Comparison of ENCODE assay signal across 1 cellular context in genomic region chr14:101288436-101289229, GRCh38.
TF ChIP-seq lines count a peak whose summit lies in the region.

No MANE protein-coding gene starts in this region.

TF ChIP-seq in HepG2, 621 proteins besides CTCF, POLR2A, EP300 and RAD21 (continued from another document and continues in another):
- TF ChIP-seq ZNF781 (CRISPR knock-in tag; IDR thresholded peaks at IDR 0.05; ENCODE audit: borderline replicate concordance, not compliant biosample characterization): no peak
- TF ChIP-seq KLF11 (CRISPR knock-in tag; IDR thresholded peaks at IDR 0.05): peak; percentile 70; the same call in 1 of the 2 replicates
- no peak for TF ChIP-seq DNMT3B (CRISPR knock-in tag; conservative IDR thresholded peaks at IDR 0.05)
- TF ChIP-seq ZNF512B (CRISPR knock-in tag; IDR thresholded peaks at IDR 0.05; ENCODE audit: borderline replicate concordance): peak; percentile 63; the same call in 1 of the 2 replicates
- 0 out of 2 replicates have a peak, but pooled peaks have one; percentile 29 for TF ChIP-seq FOXC1 (CRISPR knock-in tag; IDR thresholded peaks at IDR 0.05; ENCODE audit: borderline replicate concordance)
- peak; percentile 65; the same call in 1 of the 2 replicates for TF ChIP-seq ZNF839 (CRISPR knock-in tag; IDR thresholded peaks at IDR 0.05; ENCODE audit: borderline replicate concordance)
- TF ChIP-seq ZFP36L1 (CRISPR knock-in tag; IDR thresholded peaks at IDR 0.05): no peak
- peak; percentile 92 for TF ChIP-seq MED8 (CRISPR knock-in tag; IDR thresholded peaks at IDR 0.05; ENCODE audit: insufficient replicate concordance)
- TF ChIP-seq ZSCAN12 (CRISPR knock-in tag; IDR thresholded peaks at IDR 0.05): no peak
- peak; percentile 30; the same call in 1 of the 2 replicates for TF ChIP-seq ZNF652 (CRISPR knock-in tag; IDR thresholded peaks at IDR 0.05; ENCODE audit: borderline replicate concordance, low read depth)
- TF ChIP-seq SRSF1 (optimal IDR thresholded peaks at IDR 0.05; ENCODE audit: low read depth, low read length): no peak
- no peak for TF ChIP-seq SUZ12 (IDR thresholded peaks at IDR 0.05; ENCODE audit: low read depth, low read length)
- TF ChIP-seq PAX8 (CRISPR knock-in tag; IDR thresholded peaks at IDR 0.05; ENCODE audit: borderline replicate concordance): no peak
- TF ChIP-seq ZNF7 (CRISPR knock-in tag; IDR thresholded peaks at IDR 0.05): no peak
- peak; percentile 69; the same call in 1 of the 2 replicates for TF ChIP-seq ZNF337 (CRISPR knock-in tag; IDR thresholded peaks at IDR 0.05; ENCODE audit: borderline replicate concordance, low read depth)
- TF ChIP-seq, protein P1, sequence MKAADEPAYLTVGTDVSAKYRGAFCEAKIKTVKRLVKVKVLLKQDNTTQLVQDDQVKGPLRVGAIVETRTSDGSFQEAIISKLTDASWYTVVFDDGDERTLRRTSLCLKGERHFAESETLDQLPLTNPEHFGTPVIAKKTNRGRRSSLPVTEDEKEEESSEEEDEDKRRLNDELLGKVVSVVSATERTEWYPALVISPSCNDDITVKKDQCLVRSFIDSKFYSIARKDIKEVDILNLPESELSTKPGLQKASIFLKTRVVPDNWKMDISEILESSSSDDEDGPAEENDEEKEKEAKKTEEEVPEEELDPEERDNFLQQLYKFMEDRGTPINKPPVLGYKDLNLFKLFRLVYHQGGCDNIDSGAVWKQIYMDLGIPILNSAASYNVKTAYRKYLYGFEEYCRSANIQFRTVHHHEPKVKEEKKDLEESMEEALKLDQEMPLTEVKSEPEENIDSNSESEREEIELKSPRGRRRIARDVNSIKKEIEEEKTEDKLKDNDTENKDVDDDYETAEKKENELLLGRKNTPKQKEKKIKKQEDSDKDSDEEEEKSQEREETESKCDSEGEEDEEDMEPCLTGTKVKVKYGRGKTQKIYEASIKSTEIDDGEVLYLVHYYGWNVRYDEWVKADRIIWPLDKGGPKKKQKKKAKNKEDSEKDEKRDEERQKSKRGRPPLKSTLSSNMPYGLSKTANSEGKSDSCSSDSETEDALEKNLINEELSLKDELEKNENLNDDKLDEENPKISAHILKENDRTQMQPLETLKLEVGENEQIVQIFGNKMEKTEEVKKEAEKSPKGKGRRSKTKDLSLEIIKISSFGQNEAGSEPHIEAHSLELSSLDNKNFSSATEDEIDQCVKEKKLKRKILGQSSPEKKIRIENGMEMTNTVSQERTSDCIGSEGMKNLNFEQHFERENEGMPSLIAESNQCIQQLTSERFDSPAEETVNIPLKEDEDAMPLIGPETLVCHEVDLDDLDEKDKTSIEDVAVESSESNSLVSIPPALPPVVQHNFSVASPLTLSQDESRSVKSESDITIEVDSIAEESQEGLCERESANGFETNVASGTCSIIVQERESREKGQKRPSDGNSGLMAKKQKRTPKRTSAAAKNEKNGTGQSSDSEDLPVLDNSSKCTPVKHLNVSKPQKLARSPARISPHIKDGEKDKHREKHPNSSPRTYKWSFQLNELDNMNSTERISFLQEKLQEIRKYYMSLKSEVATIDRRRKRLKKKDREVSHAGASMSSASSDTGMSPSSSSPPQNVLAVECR (CRISPR knock-in tag; IDR thresholded peaks at IDR 0.05; ENCODE audit: borderline replicate concordance): peak; percentile 10; the same call in 1 of the 2 replicates
- no peak for TF ChIP-seq ZNF44 (CRISPR knock-in tag; IDR thresholded peaks at IDR 0.05)
- peak; percentile 82 for TF ChIP-seq RCOR2 (CRISPR knock-in tag; IDR thresholded peaks at IDR 0.05)
- TF ChIP-seq TARDBP (CRISPR knock-in tag; IDR thresholded peaks at IDR 0.05): peak; percentile 99
- TF ChIP-seq LRRFIP1 (CRISPR knock-in tag; conservative IDR thresholded peaks at IDR 0.05): no peak
- no peak for TF ChIP-seq PLSCR1 (CRISPR knock-in tag; IDR thresholded peaks at IDR 0.05; ENCODE audit: borderline replicate concordance)
- no peak for TF ChIP-seq IRX3 (CRISPR knock-in tag; IDR thresholded peaks at IDR 0.05; ENCODE audit: borderline replicate concordance, low read depth)
- TF ChIP-seq, protein P2, sequence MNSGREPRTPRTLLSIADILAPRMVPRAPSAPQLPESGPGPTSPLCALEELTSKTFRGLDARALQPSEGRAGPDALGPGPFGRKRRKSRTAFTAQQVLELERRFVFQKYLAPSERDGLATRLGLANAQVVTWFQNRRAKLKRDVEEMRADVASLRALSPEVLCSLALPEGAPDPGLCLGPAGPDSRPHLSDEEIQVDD (CRISPR knock-in tag; IDR thresholded peaks at IDR 0.05; ENCODE audit: borderline replicate concordance): no peak
- peak; percentile 80 for TF ChIP-seq GABPB1 (CRISPR knock-in tag; IDR thresholded peaks at IDR 0.05)
- TF ChIP-seq LCORL (IDR thresholded peaks at IDR 0.05): peak; percentile 83
- TF ChIP-seq LCORL (CRISPR knock-in tag; IDR thresholded peaks at IDR 0.05): peak; percentile 94
- TF ChIP-seq, protein P3, sequence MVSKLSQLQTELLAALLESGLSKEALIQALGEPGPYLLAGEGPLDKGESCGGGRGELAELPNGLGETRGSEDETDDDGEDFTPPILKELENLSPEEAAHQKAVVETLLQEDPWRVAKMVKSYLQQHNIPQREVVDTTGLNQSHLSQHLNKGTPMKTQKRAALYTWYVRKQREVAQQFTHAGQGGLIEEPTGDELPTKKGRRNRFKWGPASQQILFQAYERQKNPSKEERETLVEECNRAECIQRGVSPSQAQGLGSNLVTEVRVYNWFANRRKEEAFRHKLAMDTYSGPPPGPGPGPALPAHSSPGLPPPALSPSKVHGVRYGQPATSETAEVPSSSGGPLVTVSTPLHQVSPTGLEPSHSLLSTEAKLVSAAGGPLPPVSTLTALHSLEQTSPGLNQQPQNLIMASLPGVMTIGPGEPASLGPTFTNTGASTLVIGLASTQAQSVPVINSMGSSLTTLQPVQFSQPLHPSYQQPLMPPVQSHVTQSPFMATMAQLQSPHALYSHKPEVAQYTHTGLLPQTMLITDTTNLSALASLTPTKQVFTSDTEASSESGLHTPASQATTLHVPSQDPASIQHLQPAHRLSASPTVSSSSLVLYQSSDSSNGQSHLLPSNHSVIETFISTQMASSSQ (IDR thresholded peaks at IDR 0.05; ENCODE audit: low read depth): peak; percentile 90
- TF ChIP-seq, protein P3 (CRISPR knock-in tag; IDR thresholded peaks at IDR 0.05; ENCODE audit: borderline replicate concordance): peak; percentile 96
- TF ChIP-seq KLF9 (CRISPR knock-in tag; IDR thresholded peaks at IDR 0.05; ENCODE audit: low read depth): no peak; the same call in 1 of the 2 replicates
- TF ChIP-seq ZFP37 (CRISPR knock-in tag; IDR thresholded peaks at IDR 0.05; ENCODE audit: borderline replicate concordance): no peak
- TF ChIP-seq JUND (CRISPR knock-in tag; IDR thresholded peaks at IDR 0.05): peak; percentile 74
- TF ChIP-seq, protein P4, sequence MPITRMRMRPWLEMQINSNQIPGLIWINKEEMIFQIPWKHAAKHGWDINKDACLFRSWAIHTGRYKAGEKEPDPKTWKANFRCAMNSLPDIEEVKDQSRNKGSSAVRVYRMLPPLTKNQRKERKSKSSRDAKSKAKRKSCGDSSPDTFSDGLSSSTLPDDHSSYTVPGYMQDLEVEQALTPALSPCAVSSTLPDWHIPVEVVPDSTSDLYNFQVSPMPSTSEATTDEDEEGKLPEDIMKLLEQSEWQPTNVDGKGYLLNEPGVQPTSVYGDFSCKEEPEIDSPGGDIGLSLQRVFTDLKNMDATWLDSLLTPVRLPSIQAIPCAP (CRISPR knock-in tag; IDR thresholded peaks at IDR 0.05; ENCODE audit: low read depth): no peak
- TF ChIP-seq, protein P5, sequence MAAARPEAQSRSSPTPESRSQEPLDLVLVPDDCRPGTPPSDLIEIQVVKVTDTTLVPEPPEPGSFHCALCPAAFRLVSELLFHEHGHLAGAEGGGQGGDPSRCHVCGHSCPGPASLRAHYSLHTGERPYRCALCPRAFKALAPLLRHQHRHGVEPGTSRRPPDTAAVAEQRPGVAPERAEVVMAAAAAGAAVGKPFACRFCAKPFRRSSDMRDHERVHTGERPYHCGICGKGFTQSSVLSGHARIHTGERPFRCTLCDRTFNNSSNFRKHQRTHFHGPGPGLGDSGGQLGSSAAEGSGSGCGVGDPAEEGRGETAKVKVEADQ (CRISPR knock-in tag; IDR thresholded peaks at IDR 0.05; ENCODE audit: borderline replicate concordance): 0 out of 2 replicates have a peak, but pooled peaks have one; percentile 30
- TF ChIP-seq ATF6 (CRISPR knock-in tag; conservative IDR thresholded peaks at IDR 0.05): no peak
- no peak; the same call in 1 of the 2 replicates for TF ChIP-seq ZNF550 (CRISPR knock-in tag; IDR thresholded peaks at IDR 0.05; ENCODE audit: borderline replicate concordance)
- peak; percentile 93 for TF ChIP-seq HDAC1 (CRISPR knock-in tag; IDR thresholded peaks at IDR 0.05)
- TF ChIP-seq MAZ (IDR thresholded peaks at IDR 0.05; ENCODE audit: borderline replicate concordance, low read depth, low read length): peak; percentile 89
- TF ChIP-seq MAZ (CRISPR knock-in tag; IDR thresholded peaks at IDR 0.05; ENCODE audit: low read depth): peak; percentile 23
- TF ChIP-seq ZNF569 (CRISPR knock-in tag; IDR thresholded peaks at IDR 0.05; ENCODE audit: borderline replicate concordance): no peak
- no peak for TF ChIP-seq ZNF546 (CRISPR knock-in tag; conservative IDR thresholded peaks at IDR 0.05)
- no peak for TF ChIP-seq ZNF382 (CRISPR knock-in tag; IDR thresholded peaks at IDR 0.05; ENCODE audit: borderline replicate concordance)
- no peak for TF ChIP-seq ZNF10 (CRISPR knock-in tag; IDR thresholded peaks at IDR 0.05; ENCODE audit: borderline replicate concordance, low read depth)
